ENCODE assay signal across 21 cellular contexts in the genomic region with DNA sequence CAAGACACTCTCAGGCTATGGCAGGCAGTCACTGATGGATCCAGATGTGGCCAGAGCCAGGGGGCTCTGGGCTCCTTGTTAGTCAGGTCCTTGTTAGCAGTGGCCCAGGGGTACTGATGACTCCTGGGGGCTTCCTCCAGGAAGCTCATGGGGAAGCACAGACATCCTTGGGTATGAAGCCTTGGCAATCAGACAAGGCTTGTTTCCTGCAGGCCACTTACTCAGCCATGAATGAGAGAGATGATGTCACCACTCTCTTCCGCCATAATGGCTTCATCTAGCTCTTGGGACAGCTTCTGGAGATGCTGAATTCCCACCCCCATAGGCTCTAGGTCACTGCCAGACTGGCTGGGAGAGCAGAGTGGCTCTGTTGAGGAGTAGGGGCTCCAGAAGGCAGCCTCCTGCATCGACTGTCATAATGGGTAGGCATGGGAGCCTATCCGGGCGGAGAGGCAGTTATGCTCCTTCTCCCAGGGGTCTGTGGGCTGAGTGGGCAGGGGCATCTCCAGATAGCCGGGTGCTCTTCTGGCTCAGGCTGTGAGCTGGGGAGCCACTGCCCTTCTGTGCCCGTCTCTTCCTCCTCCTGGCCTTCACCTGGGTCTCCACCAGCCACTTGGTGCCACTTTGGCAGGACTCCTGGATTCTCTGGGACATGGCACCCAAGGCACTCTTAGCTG. TPM values are rescaled to one million over a fixed set of nuclear protein-coding genes. Genes with fewer than 3 reads are reported as not detected.
DNase-seq lines count a peak whose midpoint lies in the region; ATAC-seq and TF ChIP-seq lines count a peak whose summit lies in the region.
"Had no signal": no experiment of that assay in that cellular context is flagged by ENCODE, and none has a peak within 500 bp of the region (broad histone marks: within the 10 kb centered on the region; RNA-seq: fewer than 3 reads in every experiment).

No MANE protein-coding gene starts in this region.

- no peaks in the 10 kb centered on the region for H3K4me1 Mint-ChIP-seq in naive thymus-derived CD4-positive, alpha-beta T cell
- H3K4me1 Mint-ChIP-seq: activated naive CD4-positive, alpha-beta T cell treated with anti-CD3 and anti-CD28 coated beads, Interleukin-2, amount 50 U/mL, for 24 hours; stimulated activated memory B cell treated with anti-CD40 and anti-IgM and Interleukin-4, amounts not matched to agents 10 μg/mL and 1 μg/mL and 100 μg/mL, for 72 hours had no signal

- DNase-seq in heart right ventricle: no peak
- no peak for DNase-seq in left ventricle myocardium superior
- peak; percentile 47 for DNase-seq in RPMI7951 (ENCODE audit: low read depth)
- DNase-seq in fibroblast of pulmonary artery (ENCODE audit: low read depth): peak; percentile 63
- DNase-seq in skeletal muscle cell (ENCODE audit: low read depth): peak; percentile 21
- DNase-seq in NCI-H2107 treated with DMSO at 0.1 percent for 48 hours (lab: John Stamatoyannopoulos, UW; ENCODE audit: unreplicated experiment): no peak
- no peak for DNase-seq in DMS153 treated with DMSO at 0.1 percent for 48 hours (lab: John Stamatoyannopoulos, UW; ENCODE audit: unreplicated experiment)
- no peak for DNase-seq in naive thymus-derived CD4-positive, alpha-beta T cell
- DNase-seq: aorta, hypothalamus, Karpas-422, kidney, mammary epithelial cell, NCI-H2029 treated with DMSO at 0.1 percent for 48 hours, NCI-H526 treated with DMSO at 0.1 percent for 48 hours, occipital lobe, SHP77, sigmoid colon, testis had no signal

- CTCF ChIA-PET in naive thymus-derived CD4-positive, alpha-beta T cell (lab: Charles Lee): no interaction called here

- no peaks in the 10 kb centered on the region for H3K9me3 ChIP-seq in heart right ventricle
- no peaks in the 10 kb centered on the region for H3K9me3 ChIP-seq in naive thymus-derived CD4-positive, alpha-beta T cell (ENCODE audit: control insufficient read depth in 2 of 3, low read length in 3 of 3)
- H3K9me3 ChIP-seq: sigmoid colon, testis had no signal

- H3K4me1 ChIP-seq in heart right ventricle: peaks cover 0 to 20% (median 4%) of the 10 kb centered on the region in 9 donors
- no peaks in the 10 kb centered on the region for H3K4me1 ChIP-seq in naive thymus-derived CD4-positive, alpha-beta T cell (ENCODE audit: control insufficient read depth in 2 of 2, insufficient read depth in 2 of 2, low read length in 2 of 2)
- H3K4me1 ChIP-seq: testis had no signal

- peak overlapping the region in 1 of 10 donors; percentile 40 for H3K27ac ChIP-seq in heart right ventricle
- no peak overlapping the region for H3K27ac ChIP-seq in naive thymus-derived CD4-positive, alpha-beta T cell (ENCODE audit: low read depth, low read length)
- H3K27ac ChIP-seq: sigmoid colon, testis had no signal

- H3K9me3 Mint-ChIP-seq in naive thymus-derived CD4-positive, alpha-beta T cell: no peaks in the 10 kb centered on the region
- H3K9me3 Mint-ChIP-seq: activated naive CD4-positive, alpha-beta T cell treated with anti-CD3 and anti-CD28 coated beads, Interleukin-2, amount 50 U/mL, for 24 hours; stimulated activated memory B cell treated with anti-CD40 and anti-IgM and Interleukin-4, amounts not matched to agents 10 μg/mL and 1 μg/mL and 100 μg/mL, for 72 hours had no signal

- TF ChIP-seq CTCF in heart right ventricle (IDR thresholded peaks at IDR 0.05): no peak
- no peak for TF ChIP-seq CTCF in fibroblast of pulmonary artery (IDR thresholded peaks at IDR 0.05; ENCODE audit: low read length, missing control alignments)

- POLR2A ChIA-PET in naive thymus-derived CD4-positive, alpha-beta T cell (lab: Charles Lee): no interaction called here

- peak in 7 of 8 donors; percentile 33 to 76 (median 47) for ATAC-seq in heart right ventricle
- ATAC-seq in left ventricle myocardium superior: no peak
- ATAC-seq in naive thymus-derived CD4-positive, alpha-beta T cell: no peak
- ATAC-seq: stimulated activated memory B cell treated with anti-CD40 and anti-IgM and Interleukin-4, amounts not matched to agents 10 μg/mL and 1 μg/mL and 100 μg/mL, for 72 hours had no signal

- no peak overlapping the region for H3K4me3 Mint-ChIP-seq in naive thymus-derived CD4-positive, alpha-beta T cell
- H3K4me3 Mint-ChIP-seq: activated naive CD4-positive, alpha-beta T cell treated with anti-CD3 and anti-CD28 coated beads, Interleukin-2, amount 50 U/mL, for 24 hours; stimulated activated memory B cell treated with anti-CD40 and anti-IgM and Interleukin-4, amounts not matched to agents 10 μg/mL and 1 μg/mL and 100 μg/mL, for 72 hours had no signal

- H3K36me3 ChIP-seq in heart right ventricle: no peaks in the 10 kb centered on the region
- no peaks in the 10 kb centered on the region for H3K36me3 ChIP-seq in naive thymus-derived CD4-positive, alpha-beta T cell (ENCODE audit: control insufficient read depth in 2 of 3, insufficient read depth in 3 of 3, low read length in 3 of 3)
- H3K36me3 ChIP-seq: sigmoid colon had no signal

- H3K27me3 Mint-ChIP-seq in naive thymus-derived CD4-positive, alpha-beta T cell: no peaks in the 10 kb centered on the region
- H3K27me3 Mint-ChIP-seq: activated naive CD4-positive, alpha-beta T cell treated with anti-CD3 and anti-CD28 coated beads, Interleukin-2, amount 50 U/mL, for 24 hours; stimulated activated memory B cell treated with anti-CD40 and anti-IgM and Interleukin-4, amounts not matched to agents 10 μg/mL and 1 μg/mL and 100 μg/mL, for 72 hours had no signal

- 86 to 90% methylated on average over 6 of the region's 6 CpGs for WGBS in heart right ventricle, 2 donors

- no peak overlapping the region for H3K4me3 ChIP-seq in heart right ventricle
- no peak overlapping the region for H3K4me3 ChIP-seq in fibroblast of pulmonary artery (replicated peaks; ENCODE audit: low read depth, low read length)
- no peak overlapping the region for H3K4me3 ChIP-seq in skeletal muscle cell (ENCODE audit: low read depth, low read length)
- no peak overlapping the region for H3K4me3 ChIP-seq in naive thymus-derived CD4-positive, alpha-beta T cell (ENCODE audit: low read length)
- H3K4me3 ChIP-seq: sigmoid colon, testis had no signal

- H3K36me3 Mint-ChIP-seq in naive thymus-derived CD4-positive, alpha-beta T cell: peaks cover 0 to 7% (median 0%) of the 10 kb centered on the region in 5 donors

- no peak overlapping the region for H3K27ac Mint-ChIP-seq in naive thymus-derived CD4-positive, alpha-beta T cell
- H3K27ac Mint-ChIP-seq: activated naive CD4-positive, alpha-beta T cell treated with anti-CD3 and anti-CD28 coated beads, Interleukin-2, amount 50 U/mL, for 24 hours; stimulated activated memory B cell treated with anti-CD40 and anti-IgM and Interleukin-4, amounts not matched to agents 10 μg/mL and 1 μg/mL and 100 μg/mL, for 72 hours had no signal

- intact Hi-C loops in heart right ventricle (cut with DNase I): loop anchor here in 1 of 10 donors (5.0 kb wide), 1 partner anchor 36 kb away; no protein-coding TSS in a partner anchor
- intact Hi-C loops in left ventricle myocardium superior (cut with micrococcal nuclease): no loop called here
- intact Hi-C loops in naive thymus-derived CD4-positive, alpha-beta T cell (cut with micrococcal nuclease): no loop called here

- no peaks in the 10 kb centered on the region for H3K27me3 ChIP-seq in heart right ventricle
- H3K27me3 ChIP-seq in naive thymus-derived CD4-positive, alpha-beta T cell (ENCODE audit: control insufficient read depth in 2 of 2, insufficient read depth in 2 of 2, low read length in 2 of 2): no peaks in the 10 kb centered on the region
- H3K27me3 ChIP-seq: sigmoid colon, testis had no signal

RNA-seq across cellular contexts. Expression of a gene that starts 40.2 kb away (rescaled TPM):
- total RNA-seq in heart right ventricle: 10 to 100 TPM; 48.5 to 89.4 (median 75.3) TPM
- polyA plus RNA-seq in heart right ventricle: 10 to 100 TPM; 10.2 to 11.4 TPM
- total RNA-seq in left ventricle myocardium superior: 50.0 TPM
- 28.7 and 32.4 TPM in 2 replicates for total RNA-seq in RPMI7951 (2014; rRNA removed; shearing (Covaris generic))
- total RNA-seq in naive thymus-derived CD4-positive, alpha-beta T cell: 10 to 100 TPM in 4 of 5 experiments, 1 to 10 TPM in 1; 8.0 to 33.1 (median 15.2) TPM
- 1 to 10 TPM; 4.6 to 6.0 TPM for polyA plus RNA-seq in naive thymus-derived CD4-positive, alpha-beta T cell

Comparison
In these comparisons a context has a peak if more than half of its experiments do, and no peak if none do; other contexts are left out.
1. ATAC-seq: peak in heart right ventricle (7 of 8); none in left ventricle myocardium superior (single experiment) and naive thymus-derived CD4-positive, alpha-beta T cell (single experiment).
2. DNase-seq: peak in RPMI7951 (single experiment), fibroblast of pulmonary artery (single experiment) and skeletal muscle cell (single experiment); none in heart right ventricle (0 of 2), left ventricle myocardium superior (single experiment), NCI-H2107 treated with DMSO at 0.1 percent for 48 hours (single experiment), DMS153 treated with DMSO at 0.1 percent for 48 hours (single experiment) and naive thymus-derived CD4-positive, alpha-beta T cell (0 of 9).